In the genomic region with DNA sequence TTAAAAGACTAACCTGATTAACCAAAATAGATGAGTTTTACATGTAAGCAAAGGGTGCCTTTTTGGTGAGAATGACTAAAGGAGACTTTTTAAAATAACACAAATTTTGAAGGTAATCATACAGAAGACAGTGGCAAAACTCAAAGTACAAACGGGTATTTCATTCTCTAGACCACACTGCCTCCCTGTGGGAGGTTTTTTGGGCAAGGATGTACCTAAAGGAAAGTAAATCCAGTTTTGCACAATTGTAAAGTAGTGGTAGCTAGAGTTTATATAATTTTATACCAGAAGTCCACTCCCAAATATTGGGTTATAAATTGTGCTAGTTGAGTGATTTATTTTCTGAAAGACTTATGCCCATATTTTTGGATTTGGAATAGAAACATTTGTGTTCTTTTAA, we compare ENCODE assay signal across 8 cellular contexts.
DNase-seq lines count a peak whose midpoint lies in the region; ATAC-seq, FAIRE-seq and TF ChIP-seq lines count a peak whose summit lies in the region.

No MANE protein-coding gene starts in this region.

- TF ChIP-seq CTCF in D721Med (IDR thresholded peaks at IDR 0.05; ENCODE audit: insufficient read depth, missing control alignments) (peak; percentile 49), LNCAP (IDR thresholded peaks at IDR 0.05) (peak; percentile 55), mammary epithelial cell (conservative IDR thresholded peaks at IDR 0.05 in 1 of 2, IDR thresholded peaks at IDR 0.05 in 1 of 2; ENCODE audit: extremely low read depth in 1 of 2, insufficient read depth in 1 of 2, low read depth in 1 of 2, low read length in 2 of 2) (peak; percentile 44 to 66), nephron progenitor cell (IDR thresholded peaks at IDR 0.05) (peak; percentile 42)

- peaks cover 19% of the 10 kb centered on the region for H3K9me3 Mint-ChIP-seq in nephron progenitor cell

- H3K27me3 Mint-ChIP-seq in nephron progenitor cell (ENCODE audit: low read depth, poor library complexity) = no peaks in the 10 kb centered on the region

- intact Hi-C loops in mammary epithelial cell (cut with micrococcal nuclease) = loop anchor here (1.0 to 10.0 kb wide), 4 partner anchors 216 to 469 kb away; no protein-coding TSS in a partner anchor

- H3K4me3 ChIP-seq in mammary epithelial cell (replicated peaks in 1 of 3; ENCODE audit: insufficient read depth in 1 of 3, low read depth in 2 of 3, low read length in 3 of 3) = no peak overlapping the region

- no peaks in the 10 kb centered on the region for H3K36me3 Mint-ChIP-seq in nephron progenitor cell (ENCODE audit: low read depth)

- FAIRE-seq in D721Med (lab: Jason Lieb, UNC) = no peak

- H3K4me3 Mint-ChIP-seq in nephron progenitor cell = no peak overlapping the region

- no peak for DNase-seq in D721Med (ENCODE audit: insufficient read length, low spot score)
- DNase-seq in mammary epithelial cell = peak; percentile 8
- DNase-seq in nephron progenitor cell = peak; percentile 11
- no peak for DNase-seq in NCI-H146 (lab: John Stamatoyannopoulos, UW)
- no peak for DNase-seq in NCI-H2171 (lab: John Stamatoyannopoulos, UW)

- H3K4me1 Mint-ChIP-seq in nephron progenitor cell = no peaks in the 10 kb centered on the region

- WGBS in mammary epithelial cell (ENCODE audit: low coverage, missing lambda C conversion rate) = 8% methylated on average over 1 of the region's 1 CpG

- BruUV-seq in mammary epithelial cell (replicated peaks; lab: Mats Ljungman, UMichigan) = no TSS peak

- no peak overlapping the region for H3K27ac Mint-ChIP-seq in nephron progenitor cell

- H3K9ac ChIP-seq in mammary epithelial cell (ENCODE audit: insufficient read depth, low read length) = no peak overlapping the region

- no peaks in the 10 kb centered on the region for H3K79me2 ChIP-seq in mammary epithelial cell (ENCODE audit: insufficient read depth, low read length)

- CTCF ChIA-PET in mammary epithelial cell (lab: Charles Lee; ENCODE audit: low non-redundant PET) = interaction anchor here (0.6 to 0.7 kb wide), 2 partner anchors 483 to 621 kb away, joined by 3 read pairs; a partner anchor contains a TSS

- H3K4me2 ChIP-seq in mammary epithelial cell (ENCODE audit: insufficient read depth, low read depth, low read length) = no peak overlapping the region

- H3K27ac ChIP-seq in mammary epithelial cell (ENCODE audit: insufficient read depth, low read depth, low read length) = no peak overlapping the region

- dilution Hi-C loops in mammary epithelial cell (cut with HindIII; ENCODE audit: low sequenced_read_pairs) = no loop called here

- no peak overlapping the region for H2AFZ ChIP-seq in mammary epithelial cell (ENCODE audit: low read depth, low read length)

- H3K4me1 ChIP-seq in mammary epithelial cell (ENCODE audit: insufficient read depth, low read length) = no peaks in the 10 kb centered on the region

- H3K36me3 ChIP-seq in mammary epithelial cell (ENCODE audit: insufficient read depth, low read length) = no peaks in the 10 kb centered on the region

- H3K9me3 ChIP-seq in mammary epithelial cell (replicated peaks; ENCODE audit: insufficient read depth, low read length) = no peaks in the 10 kb centered on the region

- no peaks in the 10 kb centered on the region for H4K20me1 ChIP-seq in mammary epithelial cell (ENCODE audit: insufficient read depth, low read length)

- H3K27me3 ChIP-seq in mammary epithelial cell (ENCODE audit: insufficient read depth, low read length) = no peaks in the 10 kb centered on the region

- ATAC-seq in GM18511 (IDR thresholded peaks at IDR 0.05; ENCODE audit: unreplicated experiment) (no peak), GM18520 (IDR thresholded peaks at IDR 0.05; ENCODE audit: unreplicated experiment) (no peak)

- in situ Hi-C loops in mammary epithelial cell (cut with MboI; ENCODE audit: low sequenced_read_pairs in 2 of 2) = no loop called here

Comparison
In these comparisons a context has a peak if more than half of its experiments do, and no peak if none do; other contexts are left out.
1. DNase-seq: peak in mammary epithelial cell (single experiment) and nephron progenitor cell (single experiment); none in D721Med (single experiment), NCI-H146 (single experiment) and NCI-H2171 (single experiment).
2. Peak in every context shown above with its lines, with median percentiles within 50 percentile points of each other: CTCF ChIP-seq.